Comparison of ENCODE assay signal across 20 cellular contexts in the genomic region with DNA sequence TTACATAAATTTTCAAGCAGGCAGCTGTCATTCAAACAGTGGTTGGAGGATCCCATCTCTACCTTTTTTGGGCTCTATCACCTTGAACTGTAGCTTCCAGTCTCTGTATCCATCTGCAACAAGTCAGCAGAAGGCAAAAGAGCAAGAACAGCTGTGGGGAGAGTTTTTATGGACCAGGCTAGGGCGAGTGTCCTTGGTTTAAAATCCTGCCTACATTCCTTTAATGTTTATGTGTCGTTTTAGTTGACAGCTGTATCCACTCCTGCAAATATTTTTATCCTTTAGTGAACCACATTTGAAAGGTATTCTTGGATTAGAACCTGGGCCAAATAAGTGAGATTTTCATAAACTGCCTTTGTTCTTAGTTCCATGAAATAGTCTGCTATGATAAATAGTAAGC.
"Had no signal": no experiment of that assay in that cellular context is flagged by ENCODE, and none has a peak within 500 bp of the region (broad histone marks: within the 10 kb centered on the region; RNA-seq: fewer than 3 reads in every experiment).

No MANE protein-coding gene starts in this region.

- H3K9ac ChIP-seq: neural progenitor cell had no signal

- DNase-seq: cortex of kidney; dorsolateral prefrontal cortex; effector CD8-positive, alpha-beta T cell; gastrocnemius medialis; glutamatergic neuron; immature natural killer cell; kidney; left cardiac atrium; left ventricle myocardium superior; natural killer cell; nucleus accumbens; ovary; right cardiac atrium; stimulated activated CD4-positive, alpha-beta T cell treated with anti-CD3 and anti-CD28 coated beads, Interleukin-4, amount 100 ng/mL, for 1 hour; stimulated activated CD8-positive, alpha-beta memory T cell treated with anti-CD3 and anti-CD28 coated beads, Interleukin-4, amount 100 ng/mL, for 48 hours; stimulated activated naive CD8-positive, alpha-beta T cell treated with anti-CD3 and anti-CD28 coated beads, Interleukin-15, Interleukin-2, amounts not matched to agents 100 U/mL and 50 U/mL, for 24 hours; thyroid gland had no signal

- H3K9me3 ChIP-seq: gastrocnemius medialis, ovary, suprapubic skin, thyroid gland had no signal

- H3K4me2 ChIP-seq: neural progenitor cell had no signal

- H3K4me1 ChIP-seq: gastrocnemius medialis, neural progenitor cell, suprapubic skin, thyroid gland had no signal

- H3K27ac ChIP-seq: dorsolateral prefrontal cortex, gastrocnemius medialis, neural progenitor cell, ovary, suprapubic skin, thyroid gland had no signal

- H3K36me3 ChIP-seq: gastrocnemius medialis, neural progenitor cell, ovary, suprapubic skin, thyroid gland had no signal

- H3K4me3 ChIP-seq: dorsolateral prefrontal cortex, gastrocnemius medialis, lung, neural progenitor cell, ovary, suprapubic skin, thyroid gland had no signal

- H2AFZ ChIP-seq: neural progenitor cell had no signal

- H3K27me3 ChIP-seq: gastrocnemius medialis, neural progenitor cell, ovary, suprapubic skin, thyroid gland had no signal
